In the genomic region with DNA sequence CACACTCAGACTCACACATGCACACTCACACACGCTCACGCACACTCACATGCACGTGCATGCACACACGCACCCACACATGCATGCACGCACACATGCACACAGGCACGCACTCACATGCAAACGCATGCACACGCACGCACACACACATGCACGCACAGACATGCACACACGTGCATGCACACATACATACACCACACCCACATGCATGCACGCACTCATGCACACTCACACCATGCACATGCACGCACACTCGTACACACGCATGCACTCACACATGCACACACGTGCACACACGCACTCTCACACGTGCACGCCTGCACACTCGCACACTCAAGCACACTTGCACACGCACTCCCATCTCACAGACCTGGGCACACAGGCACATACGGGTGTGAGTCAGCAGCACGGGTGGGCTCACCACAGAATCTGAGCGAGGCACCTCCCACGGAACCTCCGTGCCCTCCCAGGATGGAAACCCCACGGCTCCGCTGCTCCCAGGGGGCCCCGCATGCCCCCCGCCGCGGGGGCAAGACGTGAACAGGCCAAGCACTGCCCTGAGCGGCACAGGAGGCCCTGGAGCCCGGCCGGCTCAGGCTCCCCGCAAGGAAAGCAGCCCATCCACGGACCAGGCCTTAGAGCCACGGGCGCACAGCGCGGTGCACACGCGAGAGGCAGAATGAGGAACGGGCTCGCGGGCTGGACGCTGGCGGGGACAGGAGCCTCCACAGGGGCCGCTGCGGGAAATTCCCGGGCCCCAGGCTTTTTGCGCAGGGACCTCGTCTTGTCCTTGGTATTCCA, we compare ENCODE assay signal across 1 cellular context.
A peak's percentile ranks its signal among the peaks of the same experiment; 100 is the strongest.
TF ChIP-seq lines count a peak whose summit lies in the region.

No MANE protein-coding gene starts in this region.

TF ChIP-seq in K562, 482 proteins besides CTCF, POLR2A, EP300 and RAD21:
- TF ChIP-seq ZNF282 (CRISPR knock-in tag; IDR thresholded peaks at IDR 0.05) (no peak), POLR2G (IDR thresholded peaks at IDR 0.05; ENCODE audit: low read depth, low read length) (no peak)
- TF ChIP-seq, protein P1, sequence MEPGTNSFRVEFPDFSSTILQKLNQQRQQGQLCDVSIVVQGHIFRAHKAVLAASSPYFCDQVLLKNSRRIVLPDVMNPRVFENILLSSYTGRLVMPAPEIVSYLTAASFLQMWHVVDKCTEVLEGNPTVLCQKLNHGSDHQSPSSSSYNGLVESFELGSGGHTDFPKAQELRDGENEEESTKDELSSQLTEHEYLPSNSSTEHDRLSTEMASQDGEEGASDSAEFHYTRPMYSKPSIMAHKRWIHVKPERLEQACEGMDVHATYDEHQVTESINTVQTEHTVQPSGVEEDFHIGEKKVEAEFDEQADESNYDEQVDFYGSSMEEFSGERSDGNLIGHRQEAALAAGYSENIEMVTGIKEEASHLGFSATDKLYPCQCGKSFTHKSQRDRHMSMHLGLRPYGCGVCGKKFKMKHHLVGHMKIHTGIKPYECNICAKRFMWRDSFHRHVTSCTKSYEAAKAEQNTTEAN (CRISPR knock-in tag; IDR thresholded peaks at IDR 0.05): peak; percentile 90; the same call in 1 of the 2 replicates
